In the genomic region with DNA sequence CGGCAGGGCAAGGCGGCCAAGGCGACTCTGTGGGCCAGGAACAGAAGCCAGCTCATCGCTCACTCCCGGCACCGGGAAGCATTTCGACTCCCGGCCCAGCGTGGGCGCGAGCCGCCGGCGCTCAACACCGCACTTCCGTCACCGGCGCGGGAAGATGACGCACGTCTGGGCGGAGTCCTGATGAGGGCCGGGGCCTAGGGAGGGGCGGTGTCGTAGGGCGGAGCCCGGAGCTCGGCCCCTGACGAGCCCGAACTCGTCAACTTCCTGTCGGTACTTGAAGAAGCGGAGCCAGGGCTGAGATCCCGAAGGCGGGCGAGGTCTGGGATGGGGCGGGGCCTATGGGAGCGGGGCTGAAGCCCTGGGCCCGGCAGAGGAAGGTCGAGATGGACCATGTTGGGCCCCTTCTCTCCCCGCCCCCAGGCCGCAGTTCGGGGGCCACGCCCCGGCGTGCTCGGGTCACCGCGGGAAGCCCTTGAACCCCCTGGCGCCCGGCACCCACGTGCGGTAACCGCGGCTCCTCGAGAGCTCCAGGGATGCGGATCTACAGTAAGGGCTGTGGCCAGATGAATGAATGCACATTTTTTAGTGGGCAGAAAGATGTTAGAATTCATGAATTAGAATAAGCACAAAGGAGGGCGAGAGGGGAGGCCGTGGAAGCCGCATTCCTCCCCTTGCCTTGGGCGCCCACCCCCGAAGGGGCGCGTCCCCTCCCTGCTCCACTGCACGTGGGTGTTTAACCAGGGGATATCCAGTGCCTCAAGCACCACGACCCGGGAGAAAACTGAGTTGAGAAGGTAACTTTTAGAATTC, we compare ENCODE assay signal across 8 cellular contexts. TPM values are rescaled to one million over a fixed set of nuclear protein-coding genes. Genes with fewer than 3 reads are reported as not detected.
DNase-seq lines count a peak whose midpoint lies in the region; ATAC-seq, FAIRE-seq and TF ChIP-seq lines count a peak whose summit lies in the region.

A gene with protein sequence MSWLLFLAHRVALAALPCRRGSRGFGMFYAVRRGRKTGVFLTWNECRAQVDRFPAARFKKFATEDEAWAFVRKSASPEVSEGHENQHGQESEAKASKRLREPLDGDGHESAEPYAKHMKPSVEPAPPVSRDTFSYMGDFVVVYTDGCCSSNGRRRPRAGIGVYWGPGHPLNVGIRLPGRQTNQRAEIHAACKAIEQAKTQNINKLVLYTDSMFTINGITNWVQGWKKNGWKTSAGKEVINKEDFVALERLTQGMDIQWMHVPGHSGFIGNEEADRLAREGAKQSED (minus strand): TSS at position 129 of the 810 bp plus-strand sequence. CDS start 73 bp downstream, at position 56.

- ATAC-seq in GM18502 (IDR thresholded peaks at IDR 0.05; ENCODE audit: poor library complexity, unreplicated experiment) (peak; percentile 96), HG02970 (IDR thresholded peaks at IDR 0.05; ENCODE audit: low FRiP score, unreplicated experiment) (peak; percentile 98), psoas muscle (peak; percentile 98 to 99 (median 98))

- H3K27ac Mint-ChIP-seq in T-helper 2 cell treated with Interferon-gamma antibody and Interleukin-4, amounts not matched to agents 5 μg/mL and 100 μg/mL, for 36 hours: peak within 1 kb of the TSS; percentile 97

- H3K27ac ChIP-seq in ascending aorta (peak within 1 kb of the TSS; percentile 92 to 97), right atrium auricular region (peak within 1 kb of the TSS; percentile 84 to 90), psoas muscle (peak within 1 kb of the TSS; percentile 97)

- H3K27me3 ChIP-seq in ascending aorta (no peaks in the 10 kb centered on the region), right atrium auricular region (no peaks in the 10 kb centered on the region), psoas muscle (ENCODE audit: insufficient read depth in 3 of 3, low read length in 2 of 3) (no peaks in the 10 kb centered on the region)

- H3K4me3 ChIP-seq in ascending aorta (peak within 1 kb of the TSS; percentile 84 to 94), right atrium auricular region (peak within 1 kb of the TSS; percentile 72 to 94), psoas muscle (peak within 1 kb of the TSS; percentile 97)

- H3K36me3 ChIP-seq in ascending aorta: peaks cover 26 to 28% of the 10 kb centered on the region in 2 donors
- peaks cover 32% of the 10 kb centered on the region for H3K36me3 ChIP-seq in right atrium auricular region
- peaks cover 4 to 53% of the 10 kb centered on the region in 2 donors for H3K36me3 ChIP-seq in psoas muscle (ENCODE audit: insufficient read depth in 1 of 2, low read depth in 1 of 2)

- peaks cover 24% of the 10 kb centered on the region for H3K4me1 Mint-ChIP-seq in T-helper 2 cell treated with Interferon-gamma antibody and Interleukin-4, amounts not matched to agents 5 μg/mL and 100 μg/mL, for 36 hours (ENCODE audit: low read depth)

- H3K9me3 Mint-ChIP-seq in T-helper 2 cell treated with Interferon-gamma antibody and Interleukin-4, amounts not matched to agents 5 μg/mL and 100 μg/mL, for 36 hours: no peaks in the 10 kb centered on the region

- WGBS in psoas muscle, 3 donors: 0 to 1% (median 0%) methylated on average over 37 to 67 of the region's 67 CpGs

- FAIRE-seq in urothelium cell line (lab: Jason Lieb, UNC): no peak

- H3K4me3 Mint-ChIP-seq in T-helper 2 cell treated with Interferon-gamma antibody and Interleukin-4, amounts not matched to agents 5 μg/mL and 100 μg/mL, for 36 hours: peak within 1 kb of the TSS; percentile 88

- peaks cover 31% of the 10 kb centered on the region for H3K36me3 Mint-ChIP-seq in T-helper 2 cell treated with Interferon-gamma antibody and Interleukin-4, amounts not matched to agents 5 μg/mL and 100 μg/mL, for 36 hours (ENCODE audit: low read depth)

- intact Hi-C loops in ascending aorta (cut with DNase I) (loop anchor here (1.0 to 5.0 kb wide), 7 partner anchors 17 to 181 kb away; a partner anchor contains a TSS), psoas muscle (cut with DNase I) (loop anchor here (2.0 to 5.0 kb wide), 3 partner anchors 16 to 86 kb away; a partner anchor contains a TSS)

- no peak for TF ChIP-seq CTCF in ascending aorta (IDR thresholded peaks at IDR 0.05)
- TF ChIP-seq CTCF in right atrium auricular region (IDR thresholded peaks at IDR 0.05): no peak
- no peak for TF ChIP-seq CTCF in psoas muscle (IDR thresholded peaks at IDR 0.05)

- peaks cover 4 to 10% of the 10 kb centered on the region in 2 donors for H3K4me1 ChIP-seq in ascending aorta
- peaks cover 0 to 18% of the 10 kb centered on the region in 2 donors for H3K4me1 ChIP-seq in right atrium auricular region
- peaks cover 14% of the 10 kb centered on the region for H3K4me1 ChIP-seq in psoas muscle

- H3K27me3 Mint-ChIP-seq in T-helper 2 cell treated with Interferon-gamma antibody and Interleukin-4, amounts not matched to agents 5 μg/mL and 100 μg/mL, for 36 hours (ENCODE audit: low read depth): no peaks in the 10 kb centered on the region

- H3K9me3 ChIP-seq in ascending aorta (no peaks in the 10 kb centered on the region), right atrium auricular region (no peaks in the 10 kb centered on the region), psoas muscle (no peaks in the 10 kb centered on the region)

- DNase-seq in NCI-H1930 (lab: John Stamatoyannopoulos, UW) (peak; percentile 93 to 96), ascending aorta (ENCODE audit: low spot score in 2 of 2) (peak; percentile 90 to 99), right atrium auricular region (ENCODE audit: low spot score) (peak; percentile 98), psoas muscle (peak; percentile 99), urothelium cell line (ENCODE audit: low spot score) (peak; percentile 97)
- peak; percentile 99 for DNase-seq in T-helper 2 cell treated with Interferon-gamma antibody and Interleukin-4, amounts not matched to agents 5 μg/mL and 100 μg/mL, for 36 hours (ENCODE audit: low spot score)

RNA-seq across cellular contexts. Expression of the gene that starts here (rescaled TPM):
- total RNA-seq in ascending aorta (9.3 TPM), right atrium auricular region (10 to 100 TPM; 16.9 to 18.6 TPM), psoas muscle (10 to 100 TPM; 15.6 to 32.4 (median 20.9) TPM)
- 10 to 100 TPM; 11.5 to 45.6 (median 21.1) TPM for polyA plus RNA-seq in psoas muscle

Comparison
In these comparisons a context has a peak if more than half of its experiments do, and no peak if none do; other contexts are left out.
1. Peak in every context shown above with its lines: DNase-seq, ATAC-seq, H3K4me3 ChIP-seq and H3K27ac ChIP-seq.